ENCODE assay signal across 14 cellular contexts in genomic region chr11:1484716-1485503, GRCh38. TPM values are rescaled to one million over a fixed set of nuclear protein-coding genes. Genes with fewer than 3 reads are reported as not detected.
DNase-seq lines count a peak whose midpoint lies in the region; ATAC-seq, FAIRE-seq and TF ChIP-seq lines count a peak whose summit lies in the region.
"Had no signal": no experiment of that assay in that cellular context is flagged by ENCODE, and none has a peak within 500 bp of the region (broad histone marks: within the 10 kb centered on the region; RNA-seq: fewer than 3 reads in every experiment).

No MANE protein-coding gene starts in this region.

- H3K4me3 ChIP-seq in H7 (ENCODE audit: insufficient read depth, low read depth, low read length) (no peak overlapping the region), K562 (no peak overlapping the region), lower lobe of right lung (no peak overlapping the region), suprapubic skin (peak overlapping the region; percentile 28), MG63 (no peak overlapping the region), mesendoderm (ENCODE audit: low read length) (no peak overlapping the region)

- H3K23ac ChIP-seq in mesendoderm (ENCODE audit: low read length) = no peak overlapping the region

- POLR2A ChIA-PET in K562 (lab: Yijun Ruan, JAX) = interaction anchor here (0.7 kb wide), 1 partner anchor 1739 kb away, joined by 3 read pairs; no protein-coding TSS in a partner anchor

- no peak for FAIRE-seq in K562 (lab: Jason Lieb, UNC)

- in situ Hi-C loops in K562 (cut with MboI) = no loop called here

- H3K9ac ChIP-seq in K562 (ENCODE audit: insufficient read depth in 1 of 2, low read depth in 2 of 2, low read length in 2 of 2) (peak overlapping the region in 1 of 2 experiments; percentile 52; a peak in 1 of 4 replicates), mesendoderm (ENCODE audit: low read length) (no peak overlapping the region)
- H3K9ac ChIP-seq: KMS-11 had no signal

- H3K18ac ChIP-seq in mesendoderm (ENCODE audit: low read length) = no peak overlapping the region

- no peak overlapping the region for H3K4ac ChIP-seq in mesendoderm (ENCODE audit: low read depth, low read length)

- H3K79me1 ChIP-seq in mesendoderm (ENCODE audit: low read length) = peaks cover 1% of the 10 kb centered on the region

- no peak overlapping the region for H2BK120ac ChIP-seq in mesendoderm (ENCODE audit: low read depth, low read length)

- H3K27ac ChIP-seq in K562 (ENCODE audit: extremely low read depth, low read depth, low read length) (no peak overlapping the region), lower lobe of right lung (no peak overlapping the region), suprapubic skin (peak overlapping the region; percentile 49), mesendoderm (ENCODE audit: low read depth, low read length) (no peak overlapping the region)
- H3K27ac ChIP-seq: KMS-11 had no signal

- whole genome bisulfite sequencing in K562 (ENCODE audit: insufficient coverage, low coverage, missing lambda C conversion rate) = 65% methylated on average over 17 of the region's 20 CpGs
- 56% methylated on average over 11 of the region's 20 CpGs for WGBS in suprapubic skin
- WGBS in mesendoderm (ENCODE audit: extremely low coverage, insufficient coverage, low lambda C conversion rate) = no CpG with 5 or more reads among the region's 20 CpGs

- no peaks in the 10 kb centered on the region for H3K9me1 ChIP-seq in K562 (ENCODE audit: control insufficient read depth, insufficient read depth, low read length)

- intact Hi-C loops in K562 (cut with micrococcal nuclease) = no loop called here
- intact Hi-C loops in lower lobe of right lung (cut with DNase I) = no loop called here

- no peak overlapping the region for H3K4me2 ChIP-seq in K562 (ENCODE audit: insufficient read depth, low read length)
- no peak overlapping the region for H3K4me2 ChIP-seq in mesendoderm (ENCODE audit: low read length)
- H3K4me2 ChIP-seq: KMS-11 had no signal

- no peak overlapping the region for H2BK5ac ChIP-seq in mesendoderm (ENCODE audit: low read length)

- H2BK15ac ChIP-seq in mesendoderm (replicated peaks; ENCODE audit: low read depth) = no peak overlapping the region

- TF ChIP-seq CTCF in K562 (IDR thresholded peaks at IDR 0.05 in 2 of 3, conservative IDR thresholded peaks at IDR 0.05 in 1 of 3; ENCODE audit: insufficient read depth in 2 of 3, low read depth in 1 of 3, low read length in 3 of 3) (no peak), lower lobe of right lung (IDR thresholded peaks at IDR 0.05) (no peak), suprapubic skin (IDR thresholded peaks at IDR 0.05) (no peak)

- H3K79me2 ChIP-seq in K562 (ENCODE audit: control insufficient read depth, insufficient read depth, low read length) (no peaks in the 10 kb centered on the region), mesendoderm (ENCODE audit: control insufficient read depth, insufficient read depth, low read length) (no peaks in the 10 kb centered on the region)

- DNase-seq in H7 = peak; percentile 76
- peak in 1 of 4 experiments; percentile 22 for DNase-seq in K562 (ENCODE audit: extremely low read depth in 1 of 4, low spot score in 3 of 4)
- DNase-seq in lower lobe of right lung = peak; percentile 34
- peak in 1 of 2 donors; percentile 56 for DNase-seq in suprapubic skin (ENCODE audit: low spot score in 2 of 2)
- DNase-seq in NOMO-1 (lab: John Stamatoyannopoulos, UW; ENCODE audit: unreplicated experiment in 2 of 2) = no peak
- no peak for DNase-seq in MG63
- no peak for DNase-seq in mesendoderm
- DNase-seq: activated CD4-positive, alpha-beta T cell treated with anti-CD3 and anti-CD28 coated beads, Interleukin-2, amount 50 U/mL, for 4 hours; activated naive CD4-positive, alpha-beta T cell treated with anti-CD3 and anti-CD28 coated beads for 36 hours; cortex of kidney; NCI-H187 treated with DMSO at 0.1 percent for 48 hours; OCI-M1 had no signal

- H3K27me3 ChIP-seq in H7 (ENCODE audit: control insufficient read depth, insufficient read depth, low read length) = no peaks in the 10 kb centered on the region
- H3K27me3 ChIP-seq in K562 (ENCODE audit: control insufficient read depth in 2 of 2, insufficient read depth in 2 of 2, low read length in 2 of 2) = no peaks in the 10 kb centered on the region
- H3K27me3 ChIP-seq in lower lobe of right lung (ENCODE audit: low read depth) = no peaks in the 10 kb centered on the region
- no peaks in the 10 kb centered on the region for H3K27me3 ChIP-seq in suprapubic skin
- no peaks in the 10 kb centered on the region for H3K27me3 ChIP-seq in MG63
- H3K27me3 ChIP-seq in mesendoderm (ENCODE audit: insufficient read depth, low read length, poor library complexity) = no peaks in the 10 kb centered on the region

- TF ChIP-seq RAD21 in K562 (CRISPR knock-in tag; conservative IDR thresholded peaks at IDR 0.05 in 1 of 2, IDR thresholded peaks at IDR 0.05 in 1 of 2) = no peak

- H4K20me1 ChIP-seq in K562 (replicated peaks; ENCODE audit: control insufficient read depth, insufficient read depth, low read length) = peaks cover 42% of the 10 kb centered on the region

- no peaks in the 10 kb centered on the region for H3K9me3 ChIP-seq in K562 (replicated peaks; ENCODE audit: control insufficient read depth, insufficient read depth, low read depth, low read length)
- H3K9me3 ChIP-seq in lower lobe of right lung = no peaks in the 10 kb centered on the region
- H3K9me3 ChIP-seq in suprapubic skin = no peaks in the 10 kb centered on the region
- no peaks in the 10 kb centered on the region for H3K9me3 ChIP-seq in MG63

- H3K4me1 ChIP-seq in K562 (replicated peaks in 1 of 2; ENCODE audit: control insufficient read depth in 2 of 2, insufficient read depth in 2 of 2, low read length in 2 of 2) (peaks cover 0 to 54% of the 10 kb centered on the region in 2 experiments; a peak in 2 of 5 replicates), lower lobe of right lung (peaks cover 73% of the 10 kb centered on the region), suprapubic skin (peaks cover 68% of the 10 kb centered on the region), mesendoderm (ENCODE audit: control insufficient read depth, low read depth, low read length) (no peaks in the 10 kb centered on the region)

- CTCF ChIA-PET in K562 (lab: Yijun Ruan, JAX; ENCODE audit: low intra/inter-chr PET ratio) = no interaction called here

- H2AK5ac ChIP-seq in mesendoderm (ENCODE audit: low read length) = no peak overlapping the region

- TF ChIP-seq POLR2A in K562 (conservative IDR thresholded peaks at IDR 0.05) = no peak
- no peak for TF ChIP-seq POLR2A in suprapubic skin (IDR thresholded peaks at IDR 0.05)

- no peak overlapping the region for H2AFZ ChIP-seq in K562 (ENCODE audit: low read depth, low read length)

- no peak overlapping the region for H4K8ac ChIP-seq in mesendoderm (ENCODE audit: low read depth, low read length)

- no peak overlapping the region for H4K5ac ChIP-seq in mesendoderm (ENCODE audit: low read length)

- BruUV-seq in K562 (replicated peaks; lab: Mats Ljungman, UMichigan) = no TSS peak

- H3K56ac ChIP-seq in mesendoderm (ENCODE audit: low read length) = no peak overlapping the region

- ATAC-seq in K562 (0 out of 3 replicates have a peak, but pooled peaks have one; percentile 30), lower lobe of right lung (no peak), HG03025 (IDR thresholded peaks at IDR 0.05; ENCODE audit: low FRiP score, unreplicated experiment) (no peak)

- H3K36me3 ChIP-seq in H7 (replicated peaks; ENCODE audit: control insufficient read depth, insufficient read depth, low read length) = no peaks in the 10 kb centered on the region
- H3K36me3 ChIP-seq in K562 (ENCODE audit: control insufficient read depth, insufficient read depth, low read length) = no peaks in the 10 kb centered on the region
- H3K36me3 ChIP-seq in lower lobe of right lung = peaks cover 25% of the 10 kb centered on the region
- H3K36me3 ChIP-seq in suprapubic skin = peaks cover 10% of the 10 kb centered on the region
- H3K36me3 ChIP-seq in MG63 = no peaks in the 10 kb centered on the region
- no peaks in the 10 kb centered on the region for H3K36me3 ChIP-seq in mesendoderm (ENCODE audit: control insufficient read depth, insufficient read depth, low read length)

- TF ChIP-seq EP300 in K562 (IDR thresholded peaks at IDR 0.05; ENCODE audit: low read length) (no peak), suprapubic skin (IDR thresholded peaks at IDR 0.05) (no peak)

TF ChIP-seq in K562, 482 proteins besides CTCF, POLR2A, EP300 and RAD21 (continues in another document):
- TF ChIP-seq MEF2D (tag; conservative IDR thresholded peaks at IDR 0.05; ENCODE audit: low read depth) = no peak
- TF ChIP-seq, protein P1, sequence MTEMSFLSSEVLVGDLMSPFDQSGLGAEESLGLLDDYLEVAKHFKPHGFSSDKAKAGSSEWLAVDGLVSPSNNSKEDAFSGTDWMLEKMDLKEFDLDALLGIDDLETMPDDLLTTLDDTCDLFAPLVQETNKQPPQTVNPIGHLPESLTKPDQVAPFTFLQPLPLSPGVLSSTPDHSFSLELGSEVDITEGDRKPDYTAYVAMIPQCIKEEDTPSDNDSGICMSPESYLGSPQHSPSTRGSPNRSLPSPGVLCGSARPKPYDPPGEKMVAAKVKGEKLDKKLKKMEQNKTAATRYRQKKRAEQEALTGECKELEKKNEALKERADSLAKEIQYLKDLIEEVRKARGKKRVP (CRISPR knock-in tag; IDR thresholded peaks at IDR 0.05) = no peak

RNA-seq across cellular contexts. Expression of gene MOB2, which starts 1.7 kb away (rescaled TPM):
- total RNA-seq in H7 (2014; rRNA removed; shearing (Covaris generic)) = 17.3 and 20.2 TPM in 2 replicates
- 14.8 and 29.8 TPM in 2 replicates for total RNA-seq in K562 (2011; cell fraction: chromatin; rRNA removed; ENCODE audit: low replicate concordance)
- total RNA-seq in K562 (2011; cell fraction: nucleolus; rRNA removed) = 29.5 and 31.0 TPM in 2 replicates
- 17.6 and 19.9 TPM in 2 replicates for total RNA-seq in K562 (2011; cell fraction: nucleoplasm; rRNA removed)
- total RNA-seq in K562 (2014; rRNA removed) (18.9 and 19.1 TPM in 2 replicates), K562 (2014; rRNA removed; fragmentation: Illumina TruSeq; extraction: Trizol) (9.0 and 16.7 TPM in 2 replicates), K562 (2015; rRNA removed; fragmentation: Illumina TruSeq; extraction: Trizol) (18.9 and 19.2 TPM in 2 replicates), K562 (2021) (23.6 and 24.9 TPM in 2 replicates), lower lobe of right lung (50.4 TPM), suprapubic skin (100 to 1,000 TPM in 1 of 4 donors, 10 to 100 TPM in 3; 63.8 to 104 (median 95.8) TPM)
- polyA plus RNA-seq in K562 (2011; rRNA removed) (30.4 and 33.3 TPM in 2 replicates), K562 (2014; fragmentation: Illumina TruSeq; extraction: Trizol) (36.8 and 46.3 TPM in 2 replicates), K562 (2014; fragmentation: Nextera tagmentation; extraction: Ambion mirVana) (under 1 TPM; 0.17 to 0.41 TPM), K562 (2014; rRNA removed) (24.3 and 27.5 TPM in 2 replicates)
- 32.0 and 48.0 TPM in 2 replicates for polyA plus RNA-seq in K562 (2011; cell fraction: cytosol; rRNA removed)
- 38.7 and 62.4 TPM in 2 replicates for polyA plus RNA-seq in K562 (2011; cell fraction: nucleus; rRNA removed)
- polyA plus RNA-seq in K562 (2012) = 19.2 and 26.7 TPM in 2 replicates
- 16.6 and 22.5 TPM in 2 replicates for polyA minus RNA-seq in K562 (2011; rRNA and poly(A)+ RNA removed)
- 10.3 and 13.7 TPM in 2 replicates for polyA minus RNA-seq in K562 (2011; cell fraction: cytosol; rRNA and poly(A)+ RNA removed)
- 7.5 and 12.7 TPM in 2 replicates for polyA minus RNA-seq in K562 (2011; cell fraction: nucleus; rRNA and poly(A)+ RNA removed)
- 25.4 and 34.2 TPM in 2 replicates for total RNA-seq in MG63 (2014; rRNA removed; shearing (Covaris generic); ENCODE audit: low replicate concordance)
- polyA plus RNA-seq in mesendoderm (2013, experiment 1 of 2) = 8.7 TPM
- polyA plus RNA-seq in mesendoderm (2013, experiment 2 of 2) = 8.7 TPM

Comparison
In these comparisons a context has a peak if more than half of its experiments do, and no peak if none do; other contexts are left out.
1. DNase-seq: peak in H7 (single experiment) and lower lobe of right lung (single experiment); none in NOMO-1 (0 of 2), MG63 (single experiment) and mesendoderm (single experiment).